ENCODE assay signal across 8 cellular contexts in genomic region chr3:48685293-48685602, GRCh38. TPM values are rescaled to one million over a fixed set of nuclear protein-coding genes. Genes with fewer than 3 reads are reported as not detected.
DNase-seq lines count a peak whose midpoint lies in the region; ATAC-seq and TF ChIP-seq lines count a peak whose summit lies in the region.

No MANE protein-coding gene starts in this region.

- no peak for DNase-seq in BE2C
- DNase-seq in dorsolateral prefrontal cortex, result no peak

- H3K36me3 ChIP-seq in BE2C (peaks cover 44% of the 10 kb centered on the region), KOPT-K1 (ENCODE audit: insufficient read depth, low read length) (peaks cover 66% of the 10 kb centered on the region)

- peak overlapping the region in 1 of 3 experiments; percentile 39 for H3K27ac Mint-ChIP-seq in nephron

- H3K27ac ChIP-seq in KOPT-K1 (ENCODE audit: low read depth, low read length, poor library complexity, severe bottlenecking) (peak overlapping the region; percentile 76), dorsolateral prefrontal cortex (peak overlapping the region in 55 of 59 donors; percentile 32 to 97 (median 87))

- peak overlapping the region; percentile 86 to 95 (median 91) for H3K4me3 Mint-ChIP-seq in nephron

- peaks cover 27% of the 10 kb centered on the region for H3K36me3 Mint-ChIP-seq in nephron (ENCODE audit: low read depth)

- ATAC-seq in HG03432 (IDR thresholded peaks at IDR 0.05; ENCODE audit: unreplicated experiment) (no peak), HG03521 (IDR thresholded peaks at IDR 0.05; ENCODE audit: unreplicated experiment) (no peak), GM21390 (IDR thresholded peaks at IDR 0.05; ENCODE audit: unreplicated experiment) (no peak), HG02610 (IDR thresholded peaks at IDR 0.05; ENCODE audit: unreplicated experiment) (no peak)

- intact Hi-C loops in dorsolateral prefrontal cortex (cut with DNase I), result loop anchor here (1.0 to 10.0 kb wide), 4 partner anchors 22 to 160 kb away; partner anchors contain the start of gene PRKAR2A (in 1 of the 2)

- peaks cover 39% of the 10 kb centered on the region for H3K4me1 Mint-ChIP-seq in nephron

- no peaks in the 10 kb centered on the region for H3K9me3 Mint-ChIP-seq in nephron

- peaks cover 17% of the 10 kb centered on the region for H3K4me1 ChIP-seq in BE2C

- H3K9me3 ChIP-seq in BE2C, result no peaks in the 10 kb centered on the region
- H3K9me3 ChIP-seq in KOPT-K1 (ENCODE audit: insufficient read depth, low read length, poor library complexity, severe bottlenecking), result no peaks in the 10 kb centered on the region

- H3K27me3 ChIP-seq in BE2C (no peaks in the 10 kb centered on the region), dorsolateral prefrontal cortex (no peaks in the 10 kb centered on the region)

- no peaks in the 10 kb centered on the region for H3K27me3 Mint-ChIP-seq in nephron (ENCODE audit: low read depth)

- H3K4me3 ChIP-seq in BE2C (ENCODE audit: low read depth, low read length) (peak overlapping the region; percentile 70), dorsolateral prefrontal cortex (peak overlapping the region; percentile 70 to 100 (median 95))

- peak; percentile 15; the same call in 1 of the 2 replicates for TF ChIP-seq CTCF in BE2C (IDR thresholded peaks at IDR 0.05; ENCODE audit: low read depth, low read length)
- no peak for TF ChIP-seq CTCF in dorsolateral prefrontal cortex (IDR thresholded peaks at IDR 0.05 in 54 of 56, conservative IDR thresholded peaks at IDR 0.05 in 2 of 56; ENCODE audit: low read depth in 1 of 56, partially characterized antibody in 56 of 56)
- no peak for TF ChIP-seq CTCF in nephron (IDR thresholded peaks at IDR 0.05; ENCODE audit: unreplicated experiment in 3 of 3)

RNA-seq across cellular contexts. Expression of gene NCKIPSD, which starts 0.5 kb away (rescaled TPM):
- 28.5 TPM for polyA plus RNA-seq in BE2C (2012; ENCODE audit: insufficient read depth, insufficient read length, low read depth)
- total RNA-seq in dorsolateral prefrontal cortex, result 100 to 1,000 TPM in 69 of 120 experiments, 10 to 100 TPM in 51; 66.3 to 147 (median 103) TPM

RNA-seq across cellular contexts. Expression of gene CELSR3, which starts 22.6 kb away (rescaled TPM):
- 50.3 TPM for polyA plus RNA-seq in BE2C (2012; ENCODE audit: insufficient read depth, insufficient read length, low read depth)
- total RNA-seq in dorsolateral prefrontal cortex, result 10 to 100 TPM; 21.5 to 68.6 (median 39.9) TPM

RNA-seq across cellular contexts. Expression of gene IP6K2, which starts 31.8 kb away (rescaled TPM):
- 102 TPM for polyA plus RNA-seq in BE2C (2012; ENCODE audit: insufficient read depth, insufficient read length, low read depth)
- 100 to 1,000 TPM in 31 of 120 experiments, 10 to 100 TPM in 89; 63.9 to 128 (median 92.9) TPM for total RNA-seq in dorsolateral prefrontal cortex

RNA-seq across cellular contexts. Expression of gene SLC26A6, which starts 50.0 kb away (rescaled TPM):
- polyA plus RNA-seq in BE2C (2012; ENCODE audit: insufficient read depth, insufficient read length, low read depth), result 14.0 TPM
- total RNA-seq in dorsolateral prefrontal cortex, result 10 to 100 TPM in 97 of 120 experiments, 1 to 10 TPM in 23; 5.6 to 28.6 (median 13.1) TPM
